ENCODE assay signal across 21 cellular contexts in the genomic region with DNA sequence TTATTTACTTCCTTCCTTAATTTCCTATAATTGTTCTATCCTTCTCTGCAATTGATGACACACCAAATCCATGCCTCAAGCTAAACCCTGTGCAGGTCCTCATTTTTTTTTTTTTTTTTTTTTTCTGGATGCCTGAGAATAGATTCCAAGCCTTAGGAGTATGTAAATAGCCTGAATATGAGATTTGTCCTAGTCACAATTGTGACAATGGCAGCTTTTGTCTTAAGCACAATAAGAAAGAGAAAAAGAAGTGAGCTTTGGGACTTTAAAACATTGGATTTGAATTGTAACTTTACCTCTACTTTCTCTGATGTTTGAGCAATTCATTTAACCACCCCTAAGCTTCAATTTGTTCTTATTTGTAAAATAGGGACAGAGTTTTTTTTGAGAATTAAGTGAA.
"Had no signal": no experiment of that assay in that cellular context is flagged by ENCODE, and none has a peak within 500 bp of the region (broad histone marks: within the 10 kb centered on the region; RNA-seq: fewer than 3 reads in every experiment).

No MANE protein-coding gene starts in this region.

- H3K9me3 ChIP-seq: gastrocnemius medialis, mucosa of descending colon, neutrophil, pancreas, right lobe of liver, suprapubic skin had no signal

- ATAC-seq: gastrocnemius medialis; left lobe of liver; mucosa of descending colon; natural killer cell treated with Interleukin-12 subunit alpha and Interleukin-12 subunit beta and Interleukin-15 and Interleukin-18, amount 100 ng/mL, for 72 hours; pancreas; right lobe of liver; stimulated activated naive B cell treated with anti-CD40 and anti-IgM and Interleukin-4, amounts not matched to agents 10 μg/mL and 1 μg/mL and 100 μg/mL, for 72 hours had no signal

- H3K4me3 ChIP-seq: coronary artery, gastrocnemius medialis, lung, mucosa of descending colon, pancreas, right lobe of liver, suprapubic skin had no signal

- H3K4me1 ChIP-seq: gastrocnemius medialis, pancreas, right lobe of liver, suprapubic skin had no signal

- H3K36me3 ChIP-seq: gastrocnemius medialis, neutrophil, pancreas, right lobe of liver, suprapubic skin had no signal

- DNase-seq: dermis blood vessel endothelial cell; effector memory CD4-positive, alpha-beta T cell; gastrocnemius medialis; head of caudate nucleus; kidney; mesenchymal stem cell; mucosa of descending colon; naive B cell; pancreas; right lobe of liver; small intestine; stimulated activated CD4-positive, alpha-beta T cell treated with anti-CD3 and anti-CD28 coated beads, Interleukin-15, amount 100 ng/mL, for 24 hours; stimulated activated CD4-positive, alpha-beta T cell treated with anti-CD3 and anti-CD28 coated beads, Interleukin-2, amount 100 ng/mL, for 48 hours; stimulated activated naive B cell treated with anti-CD40 and anti-IgM and Interleukin-4, amounts not matched to agents 10 μg/mL and 1 μg/mL and 100 μg/mL, for 72 hours; trophoblast cell had no signal

- FAIRE-seq: pancreas had no signal

- H3K27ac ChIP-seq: coronary artery, gastrocnemius medialis, neutrophil, pancreas, right lobe of liver, suprapubic skin had no signal

- H3K27me3 ChIP-seq: gastrocnemius medialis, neutrophil, right lobe of liver, suprapubic skin had no signal
